Comparison of ENCODE assay signal across 8 cellular contexts in the genomic region with DNA sequence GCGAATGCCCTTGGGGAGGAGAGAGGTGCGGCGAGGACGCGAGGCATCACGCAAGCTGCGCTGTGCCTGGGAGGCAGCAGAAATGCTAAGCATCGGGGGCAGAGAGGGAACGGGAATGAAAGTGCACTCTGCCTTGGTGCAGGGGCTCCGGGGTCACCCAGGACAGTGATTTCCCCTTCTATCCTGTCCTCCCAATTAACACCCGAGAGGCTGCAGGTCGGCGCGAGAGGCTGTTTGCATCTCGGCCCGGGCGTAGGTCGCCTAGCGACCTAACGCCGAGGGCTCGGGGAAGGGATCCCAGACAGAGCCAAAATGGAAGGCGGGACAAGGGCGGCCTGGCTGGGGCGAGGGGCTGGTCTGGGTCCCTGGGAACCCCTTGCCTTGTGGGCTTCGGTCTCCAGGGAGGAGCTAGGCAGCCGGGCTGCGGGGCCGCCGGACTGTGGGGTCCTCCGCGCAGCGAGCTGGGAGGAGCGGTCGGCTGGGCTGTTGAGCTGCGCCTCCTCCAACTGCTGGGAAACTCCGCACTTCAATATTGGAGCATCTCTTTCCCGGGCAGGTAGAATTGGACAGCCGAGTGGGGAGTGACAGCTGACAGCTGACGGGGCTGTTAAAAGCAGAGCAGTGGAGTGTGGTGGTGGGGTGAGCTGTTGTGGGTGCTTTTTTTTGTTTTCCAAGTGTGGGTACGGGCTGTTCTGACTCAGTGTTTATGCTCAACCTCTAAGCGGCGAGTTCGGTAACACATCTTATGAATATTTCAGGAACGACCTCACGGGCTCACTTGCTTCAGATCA. TPM values are rescaled to one million over a fixed set of nuclear protein-coding genes. Genes with fewer than 3 reads are reported as not detected.
DNase-seq lines count a peak whose midpoint lies in the region; ATAC-seq, FAIRE-seq and TF ChIP-seq lines count a peak whose summit lies in the region.

No MANE protein-coding gene starts in this region.

- no peaks in the 10 kb centered on the region for H3K9me2 ChIP-seq in DOHH2 (replicated peaks; ENCODE audit: control insufficient read depth, low read length)

- TF ChIP-seq CTCF in DOHH2 (IDR thresholded peaks at IDR 0.05; ENCODE audit: low read depth, low read length, poor library complexity, severe bottlenecking) (no peak), astrocyte of the spinal cord (IDR thresholded peaks at IDR 0.05; ENCODE audit: low read depth, low read length) (no peak), keratinocyte (optimal IDR thresholded peaks at IDR 0.05 in 1 of 3, IDR thresholded peaks at IDR 0.05 in 1 of 3, conservative IDR thresholded peaks at IDR 0.05 in 1 of 3; ENCODE audit: extremely low read depth in 1 of 3, insufficient read depth in 2 of 3, low read length in 3 of 3) (no peak)

- H4K20me1 ChIP-seq in DOHH2 (ENCODE audit: control insufficient read depth, insufficient read depth, low read depth, low read length): no peaks in the 10 kb centered on the region
- no peaks in the 10 kb centered on the region for H4K20me1 ChIP-seq in keratinocyte (ENCODE audit: control insufficient read depth, extremely low read depth, insufficient read depth, low read length)

- H3K36me3 ChIP-seq in DOHH2 (ENCODE audit: control insufficient read depth, low read length) (no peaks in the 10 kb centered on the region), NT2/D1 (ENCODE audit: insufficient read depth, insufficient read length, low read length) (no peaks in the 10 kb centered on the region), keratinocyte (ENCODE audit: control insufficient read depth in 2 of 2, extremely low read depth in 1 of 2, insufficient read depth in 2 of 2, low read length in 2 of 2) (no peaks in the 10 kb centered on the region)

- H3K4me1 ChIP-seq in DOHH2 (ENCODE audit: control insufficient read depth, low read length) (peaks cover 9% of the 10 kb centered on the region), NT2/D1 (ENCODE audit: insufficient read depth, insufficient read length) (peaks cover 6% of the 10 kb centered on the region), keratinocyte (ENCODE audit: control insufficient read depth, extremely low read depth, insufficient read depth, low read length) (peaks cover 8% of the 10 kb centered on the region)

- dilution Hi-C loops in keratinocyte (cut with MboI; ENCODE audit: extremely low pct_ligation_motif_present, low sequenced_read_pairs): no loop called here

- peak overlapping the region; percentile 95 for H2AFZ ChIP-seq in keratinocyte (ENCODE audit: control insufficient read depth, low read length)

- H3K27ac ChIP-seq in DOHH2 (ENCODE audit: low read depth, low read length) (no peak overlapping the region), keratinocyte (ENCODE audit: control insufficient read depth, insufficient read depth, low read length) (no peak overlapping the region)

- no peak for FAIRE-seq in keratinocyte (lab: Jason Lieb, UNC)

- H3K9ac ChIP-seq in NT2/D1 (ENCODE audit: insufficient read length, low read depth): peak overlapping the region; percentile 72
- H3K9ac ChIP-seq in keratinocyte (ENCODE audit: control insufficient read depth, extremely low read depth, insufficient read depth, low read length): peak overlapping the region; percentile 3

- no peaks in the 10 kb centered on the region for H3K9me1 ChIP-seq in keratinocyte (ENCODE audit: control insufficient read depth, extremely low read depth, insufficient read depth, low read length)

- H3K4me3 ChIP-seq in DOHH2 (ENCODE audit: low read length): peak overlapping the region; percentile 68
- peak overlapping the region; percentile 75 for H3K4me3 ChIP-seq in NT2/D1 (ENCODE audit: insufficient read length, low read depth)
- H3K4me3 ChIP-seq in astrocyte of the spinal cord (ENCODE audit: low read depth, low read length): peak overlapping the region; percentile 58
- peak overlapping the region; percentile 35 to 75 (median 51) for H3K4me3 ChIP-seq in keratinocyte (ENCODE audit: control insufficient read depth in 2 of 3, extremely low read depth in 1 of 3, insufficient read depth in 2 of 3, low read depth in 1 of 3, low read length in 3 of 3)

- H3K79me2 ChIP-seq in DOHH2 (ENCODE audit: control insufficient read depth, low read length) (no peaks in the 10 kb centered on the region), keratinocyte (ENCODE audit: control insufficient read depth, insufficient read depth, low read length) (no peaks in the 10 kb centered on the region)

- in situ Hi-C loops in astrocyte of the spinal cord (cut with HindIII; ENCODE audit: low sequenced_read_pairs): no loop called here

- peaks cover 87% of the 10 kb centered on the region for H3K27me3 ChIP-seq in DOHH2 (ENCODE audit: control insufficient read depth, low read length)
- peaks cover 70% of the 10 kb centered on the region for H3K27me3 ChIP-seq in NT2/D1 (ENCODE audit: insufficient read depth, insufficient read length)
- H3K27me3 ChIP-seq in keratinocyte (ENCODE audit: control insufficient read depth, extremely low read depth, insufficient read depth, low read length): peaks cover 28% of the 10 kb centered on the region

- H3K9me3 ChIP-seq in DOHH2 (ENCODE audit: control insufficient read depth, insufficient read depth, low read length) (no peaks in the 10 kb centered on the region), NT2/D1 (ENCODE audit: insufficient read depth, low read length) (no peaks in the 10 kb centered on the region), keratinocyte (ENCODE audit: control insufficient read depth, low read depth, low read length) (no peaks in the 10 kb centered on the region)

- ATAC-seq in GM21786 (IDR thresholded peaks at IDR 0.05; ENCODE audit: unreplicated experiment) (peak; percentile 26), GM19328 (IDR thresholded peaks at IDR 0.05; ENCODE audit: unreplicated experiment) (no peak)

- DNase-seq in NT2/D1 (ENCODE audit: low read depth, low spot score): no peak
- peak; percentile 21 for DNase-seq in astrocyte of the spinal cord (ENCODE audit: low read depth, low spot score)
- DNase-seq in keratinocyte (ENCODE audit: low read depth, low spot score): no peak
- peak; percentile 41 to 46 for DNase-seq in stimulated activated CD4-positive, alpha-beta T cell treated with anti-CD3 and anti-CD28 coated beads, Interleukin-2, amount 100 ng/mL, for 24 hours
- no peak for DNase-seq in effector CD4-positive, alpha-beta T cell

- H3F3A ChIP-seq in DOHH2 (ENCODE audit: control insufficient read depth, insufficient read depth): no peaks in the 10 kb centered on the region

- H3K4me2 ChIP-seq in DOHH2 (ENCODE audit: low read length) (peak overlapping the region; percentile 67), keratinocyte (ENCODE audit: control insufficient read depth, extremely low read depth, insufficient read depth, low read depth, low read length) (peak overlapping the region; percentile 88)

RNA-seq across cellular contexts. Expression of gene ELMOD1, which starts 0.7 kb away (rescaled TPM):
- polyA plus RNA-seq in keratinocyte: 0.15 to 0.63 TPM (median 0.51 TPM) in 3 replicates
- 15.6 TPM for polyA plus RNA-seq in keratinocyte (2011; ENCODE audit: low read depth)
- 0.22 and 0.57 TPM in 2 replicates for polyA plus RNA-seq in keratinocyte (2011; cell fraction: cytosol; rRNA removed)
- polyA plus RNA-seq in keratinocyte (2011; cell fraction: nucleus; rRNA removed): 0.88 and 0.94 TPM in 2 replicates
- polyA plus RNA-seq in keratinocyte (2012; ENCODE audit: low replicate concordance): 0.56 and 22.3 TPM in 2 replicates
- 0.16 to 0.30 TPM in 2 of 3 replicates, not detected in the other for polyA minus RNA-seq in keratinocyte
- not detected for polyA minus RNA-seq in keratinocyte (2011; cell fraction: cytosol; rRNA and poly(A)+ RNA removed)
- polyA minus RNA-seq in keratinocyte (2011; cell fraction: nucleus; rRNA and poly(A)+ RNA removed): 0.53 and 1.1 TPM in 2 replicates

RNA-seq across cellular contexts. Expression of gene ALKBH8, which starts 26.1 kb away (rescaled TPM):
- 3.4 to 8.0 TPM (median 6.5 TPM) in 3 replicates for polyA plus RNA-seq in keratinocyte
- 5.4 TPM for polyA plus RNA-seq in keratinocyte (2011; ENCODE audit: low read depth)
- polyA plus RNA-seq in keratinocyte (2011; cell fraction: cytosol; rRNA removed): 2.4 and 5.1 TPM in 2 replicates
- polyA plus RNA-seq in keratinocyte (2011; cell fraction: nucleus; rRNA removed): 3.4 and 4.7 TPM in 2 replicates
- polyA plus RNA-seq in keratinocyte (2012; ENCODE audit: low replicate concordance): 3.5 and 7.0 TPM in 2 replicates
- 1.0 to 10.1 TPM (median 5.5 TPM) in 3 replicates for polyA minus RNA-seq in keratinocyte
- 5.9 TPM for polyA minus RNA-seq in keratinocyte (2011; cell fraction: cytosol; rRNA and poly(A)+ RNA removed)
- 2.5 and 4.7 TPM in 2 replicates for polyA minus RNA-seq in keratinocyte (2011; cell fraction: nucleus; rRNA and poly(A)+ RNA removed)

Comparison
In these comparisons a context has a peak if more than half of its experiments do, and no peak if none do; other contexts are left out.
1. DNase-seq: peak in astrocyte of the spinal cord (single experiment) and stimulated activated CD4-positive, alpha-beta T cell treated with anti-CD3 and anti-CD28 coated beads, Interleukin-2, amount 100 ng/mL, for 24 hours (2 of 2); none in NT2/D1 (single experiment), keratinocyte (single experiment) and effector CD4-positive, alpha-beta T cell (single experiment).
2. Peak in every context shown above with its lines, with median percentiles within 50 percentile points of each other: H3K4me3 ChIP-seq.